Comparison of ENCODE assay signal across 2 cellular contexts in the genomic region with DNA sequence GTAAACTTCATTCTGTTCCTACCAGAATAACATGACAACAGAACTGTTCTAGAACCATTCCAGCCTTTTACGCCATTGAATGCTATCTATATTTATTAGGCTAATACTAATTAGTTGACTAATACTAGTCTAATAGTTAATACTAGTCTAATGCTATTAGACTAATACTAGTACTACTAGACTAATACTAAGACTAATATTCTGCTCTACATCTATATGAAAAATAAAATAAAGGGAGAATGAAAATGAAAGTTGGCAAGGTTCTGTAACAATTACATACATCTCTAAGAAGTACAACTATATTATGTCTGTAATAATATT.
A peak's percentile ranks its signal among the peaks of the same experiment; 100 is the strongest.
TF ChIP-seq lines count a peak whose summit lies in the region.

No MANE protein-coding gene starts in this region.

TF ChIP-seq in HEK293, 187 proteins besides CTCF, POLR2A, EP300 and RAD21:
- TF ChIP-seq BCL11B (tag by site-specific recombination; IDR thresholded peaks at IDR 0.05; ENCODE audit: low read depth), result 0 out of 2 replicates have a peak, but pooled peaks have one; percentile 44
- TF ChIP-seq RBAK (tag by site-specific recombination; IDR thresholded peaks at IDR 0.05), result no peak

TF ChIP-seq in K562, 482 proteins besides CTCF, POLR2A, EP300 and RAD21:
- TF ChIP-seq, protein P1, sequence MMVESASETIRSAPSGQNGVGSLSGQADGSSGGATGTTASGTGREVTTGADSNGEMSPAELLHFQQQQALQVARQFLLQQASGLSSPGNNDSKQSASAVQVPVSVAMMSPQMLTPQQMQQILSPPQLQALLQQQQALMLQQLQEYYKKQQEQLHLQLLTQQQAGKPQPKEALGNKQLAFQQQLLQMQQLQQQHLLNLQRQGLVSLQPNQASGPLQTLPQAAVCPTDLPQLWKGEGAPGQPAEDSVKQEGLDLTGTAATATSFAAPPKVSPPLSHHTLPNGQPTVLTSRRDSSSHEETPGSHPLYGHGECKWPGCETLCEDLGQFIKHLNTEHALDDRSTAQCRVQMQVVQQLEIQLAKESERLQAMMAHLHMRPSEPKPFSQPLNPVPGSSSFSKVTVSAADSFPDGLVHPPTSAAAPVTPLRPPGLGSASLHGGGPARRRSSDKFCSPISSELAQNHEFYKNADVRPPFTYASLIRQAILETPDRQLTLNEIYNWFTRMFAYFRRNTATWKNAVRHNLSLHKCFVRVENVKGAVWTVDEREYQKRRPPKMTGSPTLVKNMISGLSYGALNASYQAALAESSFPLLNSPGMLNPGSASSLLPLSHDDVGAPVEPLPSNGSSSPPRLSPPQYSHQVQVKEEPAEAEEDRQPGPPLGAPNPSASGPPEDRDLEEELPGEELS (CRISPR knock-in tag; IDR thresholded peaks at IDR 0.05; ENCODE audit: borderline replicate concordance), result peak; percentile 77; the same call in 1 of the 2 replicates
- TF ChIP-seq NR3C1 (CRISPR knock-in tag; IDR thresholded peaks at IDR 0.05) (0 out of 2 replicates have a peak, but pooled peaks have one; percentile 40), ZNF431 (CRISPR knock-in tag; IDR thresholded peaks at IDR 0.05) (peak; percentile 70; the same call in 1 of the 2 replicates), SAFB (IDR thresholded peaks at IDR 0.05; ENCODE audit: borderline replicate concordance, low read depth, low read length) (peak; percentile 63; the same call in 1 of the 2 replicates), ZNF589 (CRISPR knock-in tag; IDR thresholded peaks at IDR 0.05; ENCODE audit: low read depth) (no peak), ZNF121 (CRISPR knock-in tag; conservative IDR thresholded peaks at IDR 0.05) (peak; percentile 52), ZNF224 (CRISPR knock-in tag; IDR thresholded peaks at IDR 0.05) (peak; percentile 96), ZNF232 (CRISPR knock-in tag; IDR thresholded peaks at IDR 0.05) (peak; percentile 97), MCM7 (IDR thresholded peaks at IDR 0.05) (peak in 1 of 2 experiments; percentile 90; a peak in 1 of 4 replicates), TGIF2 (CRISPR knock-in tag; IDR thresholded peaks at IDR 0.05) (peak; percentile 87; the same call in 1 of the 2 replicates), BACH1 (tag; IDR thresholded peaks at IDR 0.05) (no peak), ZNF785 (CRISPR knock-in tag; IDR thresholded peaks at IDR 0.05) (no peak), CTBP1 (IDR thresholded peaks at IDR 0.05; ENCODE audit: borderline replicate concordance) (no peak), ETV6 (IDR thresholded peaks at IDR 0.05; ENCODE audit: borderline replicate concordance in 1 of 2, low read depth in 2 of 2, low read length in 1 of 2) (no peak), ETV6 (CRISPR knock-in tag; IDR thresholded peaks at IDR 0.05; ENCODE audit: borderline replicate concordance) (peak; percentile 98), ZNF217 (CRISPR knock-in tag; IDR thresholded peaks at IDR 0.05) (peak; percentile 88), SMAD2 (IDR thresholded peaks at IDR 0.05; ENCODE audit: low read depth, low read length) (no peak), XRCC3 (IDR thresholded peaks at IDR 0.05) (peak; percentile 31; the same call in 1 of the 2 replicates), DMBX1 (CRISPR knock-in tag; IDR thresholded peaks at IDR 0.05; ENCODE audit: borderline replicate concordance) (no peak), DACH1 (IDR thresholded peaks at IDR 0.05; ENCODE audit: partially characterized antibody) (peak; percentile 100)
- TF ChIP-seq, protein P2, sequence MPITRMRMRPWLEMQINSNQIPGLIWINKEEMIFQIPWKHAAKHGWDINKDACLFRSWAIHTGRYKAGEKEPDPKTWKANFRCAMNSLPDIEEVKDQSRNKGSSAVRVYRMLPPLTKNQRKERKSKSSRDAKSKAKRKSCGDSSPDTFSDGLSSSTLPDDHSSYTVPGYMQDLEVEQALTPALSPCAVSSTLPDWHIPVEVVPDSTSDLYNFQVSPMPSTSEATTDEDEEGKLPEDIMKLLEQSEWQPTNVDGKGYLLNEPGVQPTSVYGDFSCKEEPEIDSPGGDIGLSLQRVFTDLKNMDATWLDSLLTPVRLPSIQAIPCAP (CRISPR knock-in tag; IDR thresholded peaks at IDR 0.05; ENCODE audit: borderline replicate concordance), result peak; percentile 94; the same call in 1 of the 2 replicates
- TF ChIP-seq, protein P3, sequence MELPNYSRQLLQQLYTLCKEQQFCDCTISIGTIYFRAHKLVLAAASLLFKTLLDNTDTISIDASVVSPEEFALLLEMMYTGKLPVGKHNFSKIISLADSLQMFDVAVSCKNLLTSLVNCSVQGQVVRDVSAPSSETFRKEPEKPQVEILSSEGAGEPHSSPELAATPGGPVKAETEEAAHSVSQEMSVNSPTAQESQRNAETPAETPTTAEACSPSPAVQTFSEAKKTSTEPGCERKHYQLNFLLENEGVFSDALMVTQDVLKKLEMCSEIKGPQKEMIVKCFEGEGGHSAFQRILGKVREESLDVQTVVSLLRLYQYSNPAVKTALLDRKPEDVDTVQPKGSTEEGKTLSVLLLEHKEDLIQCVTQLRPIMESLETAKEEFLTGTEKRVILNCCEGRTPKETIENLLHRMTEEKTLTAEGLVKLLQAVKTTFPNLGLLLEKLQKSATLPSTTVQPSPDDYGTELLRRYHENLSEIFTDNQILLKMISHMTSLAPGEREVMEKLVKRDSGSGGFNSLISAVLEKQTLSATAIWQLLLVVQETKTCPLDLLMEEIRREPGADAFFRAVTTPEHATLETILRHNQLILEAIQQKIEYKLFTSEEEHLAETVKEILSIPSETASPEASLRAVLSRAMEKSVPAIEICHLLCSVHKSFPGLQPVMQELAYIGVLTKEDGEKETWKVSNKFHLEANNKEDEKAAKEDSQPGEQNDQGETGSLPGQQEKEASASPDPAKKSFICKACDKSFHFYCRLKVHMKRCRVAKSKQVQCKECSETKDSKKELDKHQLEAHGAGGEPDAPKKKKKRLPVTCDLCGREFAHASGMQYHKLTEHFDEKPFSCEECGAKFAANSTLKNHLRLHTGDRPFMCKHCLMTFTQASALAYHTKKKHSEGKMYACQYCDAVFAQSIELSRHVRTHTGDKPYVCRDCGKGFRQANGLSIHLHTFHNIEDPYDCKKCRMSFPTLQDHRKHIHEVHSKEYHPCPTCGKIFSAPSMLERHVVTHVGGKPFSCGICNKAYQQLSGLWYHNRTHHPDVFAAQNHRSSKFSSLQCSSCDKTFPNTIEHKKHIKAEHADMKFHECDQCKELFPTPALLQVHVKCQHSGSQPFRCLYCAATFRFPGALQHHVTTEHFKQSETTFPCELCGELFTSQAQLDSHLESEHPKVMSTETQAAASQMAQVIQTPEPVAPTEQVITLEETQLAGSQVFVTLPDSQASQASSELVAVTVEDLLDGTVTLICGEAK (IDR thresholded peaks at IDR 0.05), result no peak
- TF ChIP-seq, protein P3 (CRISPR knock-in tag; IDR thresholded peaks at IDR 0.05), result peak; percentile 39; the same call in 1 of the 2 replicates
- TF ChIP-seq, protein P4, sequence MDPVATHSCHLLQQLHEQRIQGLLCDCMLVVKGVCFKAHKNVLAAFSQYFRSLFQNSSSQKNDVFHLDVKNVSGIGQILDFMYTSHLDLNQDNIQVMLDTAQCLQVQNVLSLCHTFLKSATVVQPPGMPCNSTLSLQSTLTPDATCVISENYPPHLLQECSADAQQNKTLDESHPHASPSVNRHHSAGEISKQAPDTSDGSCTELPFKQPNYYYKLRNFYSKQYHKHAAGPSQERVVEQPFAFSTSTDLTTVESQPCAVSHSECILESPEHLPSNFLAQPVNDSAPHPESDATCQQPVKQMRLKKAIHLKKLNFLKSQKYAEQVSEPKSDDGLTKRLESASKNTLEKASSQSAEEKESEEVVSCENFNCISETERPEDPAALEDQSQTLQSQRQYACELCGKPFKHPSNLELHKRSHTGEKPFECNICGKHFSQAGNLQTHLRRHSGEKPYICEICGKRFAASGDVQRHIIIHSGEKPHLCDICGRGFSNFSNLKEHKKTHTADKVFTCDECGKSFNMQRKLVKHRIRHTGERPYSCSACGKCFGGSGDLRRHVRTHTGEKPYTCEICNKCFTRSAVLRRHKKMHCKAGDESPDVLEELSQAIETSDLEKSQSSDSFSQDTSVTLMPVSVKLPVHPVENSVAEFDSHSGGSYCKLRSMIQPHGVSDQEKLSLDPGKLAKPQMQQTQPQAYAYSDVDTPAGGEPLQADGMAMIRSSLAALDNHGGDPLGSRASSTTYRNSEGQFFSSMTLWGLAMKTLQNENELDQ (CRISPR knock-in tag; IDR thresholded peaks at IDR 0.05; ENCODE audit: borderline replicate concordance), result peak; percentile 90; the same call in 1 of the 2 replicates
- TF ChIP-seq, protein P5, sequence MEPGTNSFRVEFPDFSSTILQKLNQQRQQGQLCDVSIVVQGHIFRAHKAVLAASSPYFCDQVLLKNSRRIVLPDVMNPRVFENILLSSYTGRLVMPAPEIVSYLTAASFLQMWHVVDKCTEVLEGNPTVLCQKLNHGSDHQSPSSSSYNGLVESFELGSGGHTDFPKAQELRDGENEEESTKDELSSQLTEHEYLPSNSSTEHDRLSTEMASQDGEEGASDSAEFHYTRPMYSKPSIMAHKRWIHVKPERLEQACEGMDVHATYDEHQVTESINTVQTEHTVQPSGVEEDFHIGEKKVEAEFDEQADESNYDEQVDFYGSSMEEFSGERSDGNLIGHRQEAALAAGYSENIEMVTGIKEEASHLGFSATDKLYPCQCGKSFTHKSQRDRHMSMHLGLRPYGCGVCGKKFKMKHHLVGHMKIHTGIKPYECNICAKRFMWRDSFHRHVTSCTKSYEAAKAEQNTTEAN (CRISPR knock-in tag; IDR thresholded peaks at IDR 0.05), result peak; percentile 89; the same call in 1 of the 2 replicates
- TF ChIP-seq, protein P6, sequence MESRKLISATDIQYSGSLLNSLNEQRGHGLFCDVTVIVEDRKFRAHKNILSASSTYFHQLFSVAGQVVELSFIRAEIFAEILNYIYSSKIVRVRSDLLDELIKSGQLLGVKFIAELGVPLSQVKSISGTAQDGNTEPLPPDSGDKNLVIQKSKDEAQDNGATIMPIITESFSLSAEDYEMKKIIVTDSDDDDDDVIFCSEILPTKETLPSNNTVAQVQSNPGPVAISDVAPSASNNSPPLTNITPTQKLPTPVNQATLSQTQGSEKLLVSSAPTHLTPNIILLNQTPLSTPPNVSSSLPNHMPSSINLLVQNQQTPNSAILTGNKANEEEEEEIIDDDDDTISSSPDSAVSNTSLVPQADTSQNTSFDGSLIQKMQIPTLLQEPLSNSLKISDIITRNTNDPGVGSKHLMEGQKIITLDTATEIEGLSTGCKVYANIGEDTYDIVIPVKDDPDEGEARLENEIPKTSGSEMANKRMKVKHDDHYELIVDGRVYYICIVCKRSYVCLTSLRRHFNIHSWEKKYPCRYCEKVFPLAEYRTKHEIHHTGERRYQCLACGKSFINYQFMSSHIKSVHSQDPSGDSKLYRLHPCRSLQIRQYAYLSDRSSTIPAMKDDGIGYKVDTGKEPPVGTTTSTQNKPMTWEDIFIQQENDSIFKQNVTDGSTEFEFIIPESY (CRISPR knock-in tag; IDR thresholded peaks at IDR 0.05), result peak; percentile 69
- TF ChIP-seq, protein P7, sequence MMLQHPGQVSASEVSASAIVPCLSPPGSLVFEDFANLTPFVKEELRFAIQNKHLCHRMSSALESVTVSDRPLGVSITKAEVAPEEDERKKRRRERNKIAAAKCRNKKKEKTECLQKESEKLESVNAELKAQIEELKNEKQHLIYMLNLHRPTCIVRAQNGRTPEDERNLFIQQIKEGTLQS (IDR thresholded peaks at IDR 0.05), result no peak
- TF ChIP-seq, protein P7 (CRISPR knock-in tag; conservative IDR thresholded peaks at IDR 0.05), result peak; percentile 84; the same call in 1 of the 2 replicates
- TF ChIP-seq, protein P8, sequence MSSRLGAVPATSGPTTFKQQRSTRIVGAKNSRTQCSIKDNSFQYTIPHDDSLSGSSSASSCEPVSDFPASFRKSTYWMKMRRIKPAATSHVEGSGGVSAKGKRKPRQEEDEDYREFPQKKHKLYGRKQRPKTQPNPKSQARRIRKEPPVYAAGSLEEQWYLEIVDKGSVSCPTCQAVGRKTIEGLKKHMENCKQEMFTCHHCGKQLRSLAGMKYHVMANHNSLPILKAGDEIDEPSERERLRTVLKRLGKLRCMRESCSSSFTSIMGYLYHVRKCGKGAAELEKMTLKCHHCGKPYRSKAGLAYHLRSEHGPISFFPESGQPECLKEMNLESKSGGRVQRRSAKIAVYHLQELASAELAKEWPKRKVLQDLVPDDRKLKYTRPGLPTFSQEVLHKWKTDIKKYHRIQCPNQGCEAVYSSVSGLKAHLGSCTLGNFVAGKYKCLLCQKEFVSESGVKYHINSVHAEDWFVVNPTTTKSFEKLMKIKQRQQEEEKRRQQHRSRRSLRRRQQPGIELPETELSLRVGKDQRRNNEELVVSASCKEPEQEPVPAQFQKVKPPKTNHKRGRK (tag; IDR thresholded peaks at IDR 0.05), result no peak
- TF ChIP-seq, protein P9, sequence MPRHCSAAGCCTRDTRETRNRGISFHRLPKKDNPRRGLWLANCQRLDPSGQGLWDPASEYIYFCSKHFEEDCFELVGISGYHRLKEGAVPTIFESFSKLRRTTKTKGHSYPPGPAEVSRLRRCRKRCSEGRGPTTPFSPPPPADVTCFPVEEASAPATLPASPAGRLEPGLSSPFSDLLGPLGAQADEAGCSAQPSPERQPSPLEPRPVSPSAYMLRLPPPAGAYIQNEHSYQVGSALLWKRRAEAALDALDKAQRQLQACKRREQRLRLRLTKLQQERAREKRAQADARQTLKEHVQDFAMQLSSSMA (CRISPR knock-in tag; IDR thresholded peaks at IDR 0.05), result no peak
